ENCODE assay signal across 8 cellular contexts in genomic region chr12:119989619-119990381, GRCh38. TPM values are rescaled to one million over a fixed set of nuclear protein-coding genes. Genes with fewer than 3 reads are reported as not detected.
DNase-seq lines count a peak whose midpoint lies in the region; ATAC-seq and TF ChIP-seq lines count a peak whose summit lies in the region.

No MANE protein-coding gene starts in this region.

- H3K4me2 ChIP-seq in BLaER1 (peak overlapping the region; percentile 99), SU-DHL-6 (ENCODE audit: low read depth, low read length, poor library complexity, severe bottlenecking) (peak overlapping the region; percentile 71), trophoblast cell (ENCODE audit: low read length) (peak overlapping the region; percentile 88)

- H3K79me2 ChIP-seq in SU-DHL-6 (ENCODE audit: insufficient read depth, low read length) (peaks cover 30% of the 10 kb centered on the region), trophoblast cell (ENCODE audit: control insufficient read depth, insufficient read depth, low read length, poor library complexity) (no peaks in the 10 kb centered on the region)

- H4K12ac ChIP-seq in trophoblast cell (ENCODE audit: low read depth, low read length), result no peak overlapping the region

- H3K9ac ChIP-seq in BLaER1, result peak overlapping the region; percentile 54; the same call in 1 of the 2 replicates
- peak overlapping the region; percentile 67 for H3K9ac ChIP-seq in SU-DHL-6 (ENCODE audit: low read length)
- H3K9ac ChIP-seq in adipocyte (ENCODE audit: low read length), result no peak overlapping the region
- no peak overlapping the region for H3K9ac ChIP-seq in trophoblast cell (ENCODE audit: low read length)

- no peak overlapping the region for H4K91ac ChIP-seq in trophoblast cell (ENCODE audit: low read depth, low read length)

- peaks cover 2% of the 10 kb centered on the region for H3K79me1 ChIP-seq in trophoblast cell (ENCODE audit: low read length)

- H3K4me3 ChIP-seq in BLaER1, result peak overlapping the region; percentile 80
- H3K4me3 ChIP-seq in SU-DHL-6 (ENCODE audit: insufficient read depth, low read length, poor library complexity, severe bottlenecking), result peak overlapping the region; percentile 75
- peak overlapping the region; percentile 77 for H3K4me3 ChIP-seq in adipocyte (ENCODE audit: low read length)
- peak overlapping the region; percentile 87 for H3K4me3 ChIP-seq in trophoblast cell (ENCODE audit: low read depth, low read length)

- no peak overlapping the region for H2AK5ac ChIP-seq in trophoblast cell (ENCODE audit: low read length)

- H3K27me3 ChIP-seq in BLaER1 (peaks cover 12% of the 10 kb centered on the region), SU-DHL-6 (ENCODE audit: low read length) (no peaks in the 10 kb centered on the region), adipocyte (replicated peaks; ENCODE audit: control insufficient read depth, insufficient read depth, low read length) (peaks cover 58% of the 10 kb centered on the region), trophoblast cell (ENCODE audit: insufficient read depth, low read length) (peaks cover 4% of the 10 kb centered on the region)

- no CpG with 5 or more reads among the region's 98 CpGs for WGBS in trophoblast cell (ENCODE audit: extremely low coverage, insufficient coverage, insufficient read length)

- H4K8ac ChIP-seq in trophoblast cell (ENCODE audit: low read depth, low read length), result no peak overlapping the region

- peak overlapping the region; percentile 50 for H3K18ac ChIP-seq in trophoblast cell (ENCODE audit: low read length)

- intact Hi-C loops in cardiac septum (cut with DNase I), result no loop called here

- TF ChIP-seq CTCF in SU-DHL-6 (IDR thresholded peaks at IDR 0.05; ENCODE audit: insufficient read depth, low read length, poor library complexity, severe bottlenecking), result no peak

- ATAC-seq in HG03460 (IDR thresholded peaks at IDR 0.05; ENCODE audit: unreplicated experiment), result peak; percentile 37

- H2AFZ ChIP-seq in SU-DHL-6 (ENCODE audit: low read depth, low read length, severe bottlenecking), result peak overlapping the region; percentile 43
- H2AFZ ChIP-seq in trophoblast cell (ENCODE audit: insufficient read depth, low read length, poor library complexity), result peak overlapping the region; percentile 85

- peaks cover 20% of the 10 kb centered on the region for H4K20me1 ChIP-seq in BLaER1
- H4K20me1 ChIP-seq in SU-DHL-6 (ENCODE audit: low read depth, low read length), result no peaks in the 10 kb centered on the region; the same call in 1 of the 2 replicates

- H2BK5ac ChIP-seq in trophoblast cell (ENCODE audit: low read depth, low read length, poor library complexity), result no peak overlapping the region

- DNase-seq in GM19240 (ENCODE audit: insufficient read length, low spot score), result peak; percentile 47
- peak; percentile 91 for DNase-seq in adipocyte (ENCODE audit: low read depth)
- peak; percentile 78 for DNase-seq in cardiac septum (ENCODE audit: low spot score)
- peak; percentile 81 to 90 for DNase-seq in trophoblast cell
- DNase-seq in ureter (ENCODE audit: low spot score), result peak; percentile 70

- H3K4me1 ChIP-seq in BLaER1 (peaks cover 26% of the 10 kb centered on the region), adipocyte (ENCODE audit: control insufficient read depth, insufficient read depth, low read length) (no peaks in the 10 kb centered on the region), trophoblast cell (ENCODE audit: control insufficient read depth in 1 of 2, insufficient read depth in 2 of 2, low read length in 2 of 2) (peaks cover 8 to 9% of the 10 kb centered on the region in 2 experiments)

- no peak overlapping the region for H2BK12ac ChIP-seq in trophoblast cell (ENCODE audit: low read length)

- no peaks in the 10 kb centered on the region for H3K9me2 ChIP-seq in SU-DHL-6 (replicated peaks; ENCODE audit: insufficient read depth, low read length)

- H3F3A ChIP-seq in SU-DHL-6 (ENCODE audit: insufficient read depth), result peaks cover 19% of the 10 kb centered on the region; the same call in 1 of the 2 replicates

- no peak overlapping the region for H3K23ac ChIP-seq in trophoblast cell (ENCODE audit: low read length)

- no peaks in the 10 kb centered on the region for H3K9me3 ChIP-seq in BLaER1
- no peaks in the 10 kb centered on the region for H3K9me3 ChIP-seq in SU-DHL-6 (ENCODE audit: insufficient read depth, low read length)
- no peaks in the 10 kb centered on the region for H3K9me3 ChIP-seq in adipocyte (ENCODE audit: control insufficient read depth, low read length)
- no peaks in the 10 kb centered on the region for H3K9me3 ChIP-seq in trophoblast cell (ENCODE audit: insufficient read depth, low read depth, low read length)

- no peak overlapping the region; the same call in 1 of the 2 replicates for H3K27ac ChIP-seq in BLaER1
- peak overlapping the region; percentile 79 for H3K27ac ChIP-seq in SU-DHL-6 (ENCODE audit: low read depth, low read length)
- no peak overlapping the region for H3K27ac ChIP-seq in trophoblast cell (ENCODE audit: low read depth, low read length)

- no peak overlapping the region for H2BK120ac ChIP-seq in trophoblast cell (ENCODE audit: insufficient read depth, low read length, poor library complexity)

- H3K4ac ChIP-seq in trophoblast cell (ENCODE audit: low read depth, low read length), result no peak overlapping the region

- no peaks in the 10 kb centered on the region for H3K36me3 ChIP-seq in BLaER1
- H3K36me3 ChIP-seq in SU-DHL-6 (ENCODE audit: low read length), result peaks cover 3% of the 10 kb centered on the region; the same call in 1 of the 2 replicates
- no peaks in the 10 kb centered on the region for H3K36me3 ChIP-seq in adipocyte (ENCODE audit: control insufficient read depth, insufficient read depth, low read length, severe bottlenecking)
- H3K36me3 ChIP-seq in trophoblast cell (ENCODE audit: control insufficient read depth in 1 of 2, insufficient read depth in 2 of 2, low read length in 2 of 2), result no peaks in the 10 kb centered on the region

- no peak overlapping the region for H3K14ac ChIP-seq in trophoblast cell (ENCODE audit: low read length)

RNA-seq across cellular contexts. Expression of gene BICDL1, which starts 0.8 kb away (rescaled TPM):
- total RNA-seq in cardiac septum, result 0.30 TPM
- 3.3 and 4.4 TPM in 2 replicates for polyA plus RNA-seq in trophoblast cell (2013)
- total RNA-seq in ureter, result 17.2 TPM

Comparison
In these comparisons a context has a peak if more than half of its experiments do, and no peak if none do; other contexts are left out.
1. H3K9ac ChIP-seq: peak in BLaER1 (single experiment) and SU-DHL-6 (single experiment); none in adipocyte (single experiment) and trophoblast cell (single experiment).
2. RNA of gene BICDL1, which starts 0.8 kb away (total RNA-seq): 17.2 TPM in ureter (single experiment); 0.30 TPM in cardiac septum (single experiment); every median in the first group is over 10 times any median in the second.
3. Peak in every context shown above with its lines, with median percentiles within 50 percentile points of each other: H3K4me2 ChIP-seq, H3K4me3 ChIP-seq and DNase-seq.